ENCODE assay signal across 10 cellular contexts in genomic region chr17:57833597-57833939, GRCh38. TPM values are rescaled to one million over a fixed set of nuclear protein-coding genes. Genes with fewer than 3 reads are reported as not detected.
A peak's percentile ranks its signal among the peaks of the same experiment; 100 is the strongest.
DNase-seq lines count a peak whose midpoint lies in the region; ATAC-seq and TF ChIP-seq lines count a peak whose summit lies in the region.
"Had no signal": no experiment of that assay in that cellular context is flagged by ENCODE, and none has a peak within 500 bp of the region (broad histone marks: within the 10 kb centered on the region; RNA-seq: fewer than 3 reads in every experiment).

No MANE protein-coding gene starts in this region.

- H3K36me3 ChIP-seq in SK-N-SH (replicated peaks in 1 of 2; ENCODE audit: control insufficient read depth in 1 of 2, insufficient read depth in 2 of 2, low read length in 1 of 2) (peaks cover 10 to 14% of the 10 kb centered on the region in 2 experiments), RWPE2 (ENCODE audit: low read depth) (peaks cover 11% of the 10 kb centered on the region), iPS-18a (ENCODE audit: control insufficient read depth, low read depth, low read length) (peaks cover 3% of the 10 kb centered on the region), subcutaneous abdominal adipose tissue (ENCODE audit: control insufficient read depth in 5 of 5, insufficient read depth in 5 of 5, low read length in 5 of 5) (peaks cover 3 to 9% (median 6%) of the 10 kb centered on the region in 5 donors), uterus (no peaks in the 10 kb centered on the region), Peyer's patch (peaks cover 0 to 10% (median 0%) of the 10 kb centered on the region in 3 donors)

- TF ChIP-seq EP300 in SK-N-SH (IDR thresholded peaks at IDR 0.05; ENCODE audit: borderline replicate concordance in 1 of 2, low read depth in 1 of 2, low read length in 1 of 2), result no peak

- TF ChIP-seq RAD21 in SK-N-SH (IDR thresholded peaks at IDR 0.05; ENCODE audit: low read length), result no peak

- POLR2A ChIA-PET in SK-N-SH (lab: Yijun Ruan, JAX), result interaction anchor here (1.5 to 1.6 kb wide), 2 partner anchors 51 to 248 kb away, joined by 6 to 13 read pairs; no protein-coding TSS in a partner anchor

- H3K27ac ChIP-seq in SK-N-SH (ENCODE audit: low read depth in 2 of 2, low read length in 1 of 2), result peak overlapping the region in 1 of 2 experiments; percentile 81; a peak in 2 of 4 replicates
- no peak overlapping the region for H3K27ac ChIP-seq in RWPE2 (ENCODE audit: poor library complexity, severe bottlenecking)
- no peak overlapping the region for H3K27ac ChIP-seq in iPS-18a (ENCODE audit: low read length)
- no peak overlapping the region for H3K27ac ChIP-seq in subcutaneous abdominal adipose tissue (ENCODE audit: low read depth, low read length)
- H3K27ac ChIP-seq in uterus, result no peak overlapping the region
- H3K27ac ChIP-seq in Peyer's patch, result no peak overlapping the region

- 53% methylated on average over 2 of the region's 2 CpGs for WGBS in SK-N-SH (ENCODE audit: low lambda C conversion rate)

- H3K9me3 ChIP-seq in SK-N-SH, result no peaks in the 10 kb centered on the region
- no peaks in the 10 kb centered on the region for H3K9me3 ChIP-seq in RWPE2 (ENCODE audit: severe bottlenecking)
- H3K9me3 ChIP-seq in iPS-18a (ENCODE audit: control insufficient read depth, low read depth, low read length), result no peaks in the 10 kb centered on the region
- H3K9me3 ChIP-seq in subcutaneous abdominal adipose tissue (ENCODE audit: control insufficient read depth in 5 of 5, low read length in 5 of 5), result no peaks in the 10 kb centered on the region
- no peaks in the 10 kb centered on the region for H3K9me3 ChIP-seq in uterus
- H3K9me3 ChIP-seq in Peyer's patch, result no peaks in the 10 kb centered on the region

- H3K9ac ChIP-seq in SK-N-SH (no peak overlapping the region), iPS-18a (ENCODE audit: low read length) (no peak overlapping the region), subcutaneous abdominal adipose tissue (ENCODE audit: low read length in 5 of 5) (no peak overlapping the region)

- H3F3A ChIP-seq in SK-N-SH (replicated peaks; ENCODE audit: insufficient read depth), result peaks cover 17% of the 10 kb centered on the region

- H3K4me3 ChIP-seq in SK-N-SH (ENCODE audit: low read depth in 2 of 2, low read length in 1 of 2), result peak overlapping the region in 1 of 2 experiments; percentile 21; a peak in 1 of 4 replicates
- H3K4me3 ChIP-seq in RWPE2 (ENCODE audit: severe bottlenecking), result no peak overlapping the region
- peak overlapping the region; percentile 33 for H3K4me3 ChIP-seq in iPS-18a (ENCODE audit: low read length)
- H3K4me3 ChIP-seq in subcutaneous abdominal adipose tissue (ENCODE audit: low read depth in 1 of 5, low read length in 5 of 5), result peak overlapping the region in 3 of 5 donors; percentile 52 to 81 (median 71)
- no peak overlapping the region for H3K4me3 ChIP-seq in uterus
- H3K4me3 ChIP-seq in Peyer's patch, result no peak overlapping the region

- no peak overlapping the region for H2AFZ ChIP-seq in SK-N-SH (ENCODE audit: low read depth)

- CTCF ChIA-PET in SK-N-SH (lab: Yijun Ruan, JAX), result interaction anchor here (0.6 to 6.1 kb wide), 110 partner anchors 10 to 973 kb away, joined by 3 to 187 read pairs (median 6); partner anchors contain the start of genes AKAP1 and MRPS23

- peak; percentile 8; the same call in 2 of the 3 replicates for ATAC-seq in SK-N-SH treated with all-trans-retinoic acid at 6 μM for 48 hours
- ATAC-seq in RWPE2 (ENCODE audit: low read depth), result no peak
- no peak for ATAC-seq in GM21723 (IDR thresholded peaks at IDR 0.05; ENCODE audit: unreplicated experiment)

- no peaks in the 10 kb centered on the region for H3K27me3 ChIP-seq in SK-N-SH (ENCODE audit: insufficient read depth)
- no peaks in the 10 kb centered on the region for H3K27me3 ChIP-seq in RWPE2 (ENCODE audit: insufficient read depth, poor library complexity, severe bottlenecking)
- no peaks in the 10 kb centered on the region for H3K27me3 ChIP-seq in iPS-18a (ENCODE audit: control insufficient read depth, insufficient read depth, low read length)
- no peaks in the 10 kb centered on the region for H3K27me3 ChIP-seq in subcutaneous abdominal adipose tissue (ENCODE audit: control insufficient read depth in 5 of 5, insufficient read depth in 4 of 5, low read length in 5 of 5)
- H3K27me3 ChIP-seq in uterus, result no peaks in the 10 kb centered on the region
- H3K27me3 ChIP-seq in Peyer's patch, result no peaks in the 10 kb centered on the region

- H3K4me1 ChIP-seq in SK-N-SH (ENCODE audit: control insufficient read depth in 1 of 2, insufficient read depth in 2 of 2, low read depth in 1 of 2, low read length in 1 of 2) (peaks cover 0 to 10% of the 10 kb centered on the region in 2 experiments; a peak in 1 of 4 replicates), RWPE2 (ENCODE audit: insufficient read depth, poor library complexity, severe bottlenecking) (peaks cover 5% of the 10 kb centered on the region), iPS-18a (ENCODE audit: control insufficient read depth, low read depth, low read length) (peaks cover 10% of the 10 kb centered on the region), subcutaneous abdominal adipose tissue (ENCODE audit: control insufficient read depth in 5 of 5, insufficient read depth in 5 of 5, low read length in 5 of 5) (peaks cover 0 to 36% (median 19%) of the 10 kb centered on the region in 5 donors), uterus (no peaks in the 10 kb centered on the region), Peyer's patch (peaks cover 0 to 7% (median 0%) of the 10 kb centered on the region in 4 donors)

- H4K20me1 ChIP-seq in SK-N-SH (ENCODE audit: insufficient read depth), result no peaks in the 10 kb centered on the region

- H3K9me2 ChIP-seq in SK-N-SH, result no peaks in the 10 kb centered on the region

- no peak overlapping the region for H3K4me2 ChIP-seq in SK-N-SH

- intact Hi-C loops in uterus (cut with DNase I; ENCODE audit: low total_unique reads), result loop anchor here (10.0 kb wide), 1 partner anchor 589 kb away; no protein-coding TSS in a partner anchor

- TF ChIP-seq CTCF in SK-N-SH (IDR thresholded peaks at IDR 0.05), result no peak
- peak; percentile 79 for TF ChIP-seq CTCF in RWPE2 (IDR thresholded peaks at IDR 0.05; ENCODE audit: poor library complexity, severe bottlenecking)
- TF ChIP-seq CTCF in uterus (IDR thresholded peaks at IDR 0.05), result no peak
- TF ChIP-seq CTCF in Peyer's patch (IDR thresholded peaks at IDR 0.05), result no peak

- no peak for DNase-seq in SK-N-SH
- DNase-seq in RWPE2 (ENCODE audit: low spot score), result no peak
- DNase-seq in uterus, result no peak
- no peak for DNase-seq in Peyer's patch
- DNase-seq: 8988T, DMS 273 treated with DMSO at 0.1 percent for 48 hours had no signal

- TF ChIP-seq POLR2A in uterus (IDR thresholded peaks at IDR 0.05), result no peak
- no peak for TF ChIP-seq POLR2A in Peyer's patch (IDR thresholded peaks at IDR 0.05)

- H3K79me2 ChIP-seq in SK-N-SH (ENCODE audit: insufficient read depth), result no peaks in the 10 kb centered on the region

TF ChIP-seq in SK-N-SH treated with all-trans-retinoic acid at 6 μM for 48 hours, 23 proteins besides CTCF, POLR2A, EP300 and RAD21 (continues in another document):
- no peak for TF ChIP-seq OSR1 (CRISPR knock-in tag; IDR thresholded peaks at IDR 0.05)
- no peak for TF ChIP-seq CREB5 (CRISPR knock-in tag; IDR thresholded peaks at IDR 0.05; ENCODE audit: low read depth)
- no peak for TF ChIP-seq GLIS3 (CRISPR knock-in tag; IDR thresholded peaks at IDR 0.05)
- no peak for TF ChIP-seq SNAI2 (CRISPR knock-in tag; IDR thresholded peaks at IDR 0.05)
- no peak for TF ChIP-seq BACH2 (CRISPR knock-in tag; IDR thresholded peaks at IDR 0.05; ENCODE audit: borderline replicate concordance)

TF ChIP-seq in SK-N-SH, 30 proteins besides CTCF, POLR2A, EP300 and RAD21:
- TF ChIP-seq EZH2phosphoT487 (IDR thresholded peaks at IDR 0.05; ENCODE audit: borderline replicate concordance, low read depth) (no peak), RCOR1 (IDR thresholded peaks at IDR 0.05; ENCODE audit: low read length) (no peak), TAF1 (IDR thresholded peaks at IDR 0.05; ENCODE audit: borderline replicate concordance, low read depth, low read length) (no peak), FOSL2 (IDR thresholded peaks at IDR 0.05; ENCODE audit: borderline replicate concordance, low read depth) (no peak), SIN3A (IDR thresholded peaks at IDR 0.05; ENCODE audit: borderline replicate concordance, low read depth, low read length) (no peak)
- TF ChIP-seq, protein P1, sequence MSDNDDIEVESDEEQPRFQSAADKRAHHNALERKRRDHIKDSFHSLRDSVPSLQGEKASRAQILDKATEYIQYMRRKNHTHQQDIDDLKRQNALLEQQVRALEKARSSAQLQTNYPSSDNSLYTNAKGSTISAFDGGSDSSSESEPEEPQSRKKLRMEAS (IDR thresholded peaks at IDR 0.05; ENCODE audit: low read depth), result no peak
TF ChIP-seq in SK-N-SH: peak in this region for 0.

RNA-seq across cellular contexts. Expression of gene MRPS23, which starts 16.3 kb away (rescaled TPM):
- polyA plus RNA-seq in SK-N-SH (2012; rRNA removed), result 105 and 108 TPM in 2 replicates
- 115 and 118 TPM in 2 replicates for polyA plus RNA-seq in SK-N-SH (2012; cell fraction: cytosol; rRNA removed)
- 37.9 and 51.5 TPM in 2 replicates for polyA plus RNA-seq in SK-N-SH (2012; cell fraction: nucleus; rRNA removed)
- 10 to 100 TPM in 2 of 4 donors, 1 to 10 TPM in 2; 5.9 to 35.2 (median 16.8) TPM for total RNA-seq in uterus
- 1 to 10 TPM in 3 of 4 donors, under 1 TPM in 1; 0.83 to 7.4 (median 5.2) TPM for total RNA-seq in Peyer's patch

Comparison
In these comparisons a context has a peak if more than half of its experiments do, and no peak if none do; other contexts are left out.
1. H3K4me3 ChIP-seq: peak in iPS-18a (single experiment) and subcutaneous abdominal adipose tissue (3 of 5); none in RWPE2 (single experiment), uterus (0 of 2) and Peyer's patch (0 of 4).